Comparison of ENCODE assay signal across 18 cellular contexts in genomic region chr2:134333646-134334189, GRCh38.
DNase-seq lines count a peak whose midpoint lies in the region; FAIRE-seq and TF ChIP-seq lines count a peak whose summit lies in the region.
"Had no signal": no experiment of that assay in that cellular context is flagged by ENCODE, and none has a peak within 500 bp of the region (broad histone marks: within the 10 kb centered on the region; RNA-seq: fewer than 3 reads in every experiment).

No MANE protein-coding gene starts in this region.

- no peak for FAIRE-seq in H54 (lab: Jason Lieb, UNC)

- no peak overlapping the region for H3K4me3 ChIP-seq in fibroblast of villous mesenchyme (ENCODE audit: low read depth, low read length)
- H3K4me3 ChIP-seq: BLaER1, MG63, thyroid gland had no signal

- DNase-seq in NCI-H1048 (lab: John Stamatoyannopoulos, UW) (peak; percentile 45), amniotic epithelial cell (ENCODE audit: low read depth) (peak; percentile 30), fibroblast of villous mesenchyme (ENCODE audit: low read depth) (peak; percentile 34), putamen (ENCODE audit: low spot score) (peak; percentile 58), H54 (ENCODE audit: insufficient read length, low spot score) (no peak), HuH-7.5 (ENCODE audit: low spot score) (no peak), NCI-H524 treated with DMSO at 0.1 percent for 48 hours (lab: John Stamatoyannopoulos, UW) (no peak)
- DNase-seq: activated CD4-positive, alpha-beta T cell treated with anti-CD3 and anti-CD28 coated beads, Interleukin-2, amount 50 U/mL, for 48 hours; activated naive CD4-positive, alpha-beta T cell treated with anti-CD3 and anti-CD28 coated beads, Interleukin-2, amount 50 U/mL, for 16 hours; activated T-cell treated with anti-CD3 and anti-CD28 coated beads, Interleukin-2, amount 50 U/mL, for 4 hours; DMS153; GOT3; MG63; naive thymus-derived CD8-positive, alpha-beta T cell; NCI-H2029 treated with DMSO at 0.1 percent for 48 hours; NCI-H69; thyroid gland had no signal

- no peak for TF ChIP-seq POLR2A in H54 (IDR thresholded peaks at IDR 0.05; ENCODE audit: low read depth, low read length)

- no peak for TF ChIP-seq CTCF in fibroblast of villous mesenchyme (IDR thresholded peaks at IDR 0.05; ENCODE audit: insufficient read depth, low read depth, low read length)

Comparison
In these comparisons a context has a peak if more than half of its experiments do, and no peak if none do; other contexts are left out.
1. DNase-seq: peak in NCI-H1048 (single experiment), amniotic epithelial cell (single experiment), fibroblast of villous mesenchyme (single experiment) and putamen (single experiment); none in H54 (single experiment), HuH-7.5 (single experiment) and NCI-H524 treated with DMSO at 0.1 percent for 48 hours (single experiment).